ENCODE assay signal across 23 cellular contexts in genomic region chr11:117459121-117459978, GRCh38.
"Had no signal": no experiment of that assay in that cellular context is flagged by ENCODE, and none has a peak within 500 bp of the region (broad histone marks: within the 10 kb centered on the region; RNA-seq: fewer than 3 reads in every experiment).

No MANE protein-coding gene starts in this region.

- H3K9me3 Mint-ChIP-seq: activated CD4-positive, alpha-beta memory T cell treated with anti-CD3 and anti-CD28 coated beads, Interleukin-2, amount 10 ng/mL, durations not matched to agents 7 days and 5 days had no signal

- DNase-seq: activated CD4-positive, alpha-beta memory T cell treated with anti-CD3 and anti-CD28 coated beads, Interleukin-2, amount 10 ng/mL, durations not matched to agents 7 days and 5 days; activated CD4-positive, alpha-beta T cell treated with anti-CD3 and anti-CD28 coated beads, Interleukin-2, amount 10 ng/mL, durations not matched to agents 24 days and 14 days; activated gamma-delta T cell treated with Interleukin-2 at 50 U/mL for 16 hours; brain microvascular endothelial cell; dermis blood vessel endothelial cell; effector CD8-positive, alpha-beta T cell; glutamatergic neuron; immature natural killer cell; left ventricle myocardium superior; mammary epithelial cell; right lobe of liver; small intestine; stimulated activated CD4-positive, alpha-beta T cell treated with anti-CD3 and anti-CD28 coated beads, Interleukin-15, amount 100 ng/mL, for 24 hours; stimulated activated naive CD4-positive, alpha-beta T cell; testis; trophoblast cell had no signal

- H2AFZ ChIP-seq: hepatocyte had no signal

- H3K79me2 ChIP-seq: hepatocyte had no signal

- H3K27ac ChIP-seq: adrenal gland, ascending aorta, brain microvascular endothelial cell, hepatocyte, right lobe of liver, testis had no signal

- H3K9me3 ChIP-seq: adrenal gland, testis had no signal

- H3K36me3 ChIP-seq: adrenal gland, ascending aorta, brain microvascular endothelial cell, right lobe of liver had no signal

- H3K4me1 ChIP-seq: adrenal gland, ascending aorta, right lobe of liver, testis had no signal

- H3K4me2 ChIP-seq: hepatocyte had no signal

- H3K27me3 ChIP-seq: adrenal gland, ascending aorta, brain microvascular endothelial cell, hepatocyte, right lobe of liver, testis had no signal

- H3K4me1 Mint-ChIP-seq: immature natural killer cell had no signal

- H3K36me3 Mint-ChIP-seq: activated naive CD8-positive, alpha-beta T cell had no signal

- H3K27me3 Mint-ChIP-seq: activated CD4-positive, alpha-beta memory T cell treated with anti-CD3 and anti-CD28 coated beads, Interleukin-2, amount 10 ng/mL, durations not matched to agents 7 days and 5 days; activated naive CD8-positive, alpha-beta T cell had no signal

- H3K4me3 ChIP-seq: adrenal gland, ascending aorta, hepatocyte, right lobe of liver, testis had no signal

- H3K27ac Mint-ChIP-seq: activated CD4-positive, alpha-beta memory T cell treated with anti-CD3 and anti-CD28 coated beads, Interleukin-2, amount 10 ng/mL, durations not matched to agents 7 days and 5 days; activated CD4-positive, alpha-beta T cell treated with anti-CD3 and anti-CD28 coated beads, Interleukin-2, amount 10 ng/mL, durations not matched to agents 24 days and 14 days; activated naive CD8-positive, alpha-beta T cell; immature natural killer cell; nephron; T-helper 1 cell treated with Interleukin-12 subunit alpha and Interleukin-12 subunit beta and Interleukin-4 antibody, amounts not matched to agents 30 μg/mL and 1 μg/mL, for 36 hours had no signal

- H3K4me3 Mint-ChIP-seq: activated CD4-positive, alpha-beta memory T cell treated with anti-CD3 and anti-CD28 coated beads, Interleukin-2, amount 10 ng/mL, durations not matched to agents 7 days and 5 days; activated CD4-positive, alpha-beta T cell treated with anti-CD3 and anti-CD28 coated beads, Interleukin-2, amount 10 ng/mL, durations not matched to agents 24 days and 14 days; activated naive CD8-positive, alpha-beta T cell; immature natural killer cell; nephron; T-helper 1 cell treated with Interleukin-12 subunit alpha and Interleukin-12 subunit beta and Interleukin-4 antibody, amounts not matched to agents 30 μg/mL and 1 μg/mL, for 36 hours had no signal

- ATAC-seq: esophagus mucosa had no signal
